38 cellular contexts compared by ENCODE assay signal in the genomic region with DNA sequence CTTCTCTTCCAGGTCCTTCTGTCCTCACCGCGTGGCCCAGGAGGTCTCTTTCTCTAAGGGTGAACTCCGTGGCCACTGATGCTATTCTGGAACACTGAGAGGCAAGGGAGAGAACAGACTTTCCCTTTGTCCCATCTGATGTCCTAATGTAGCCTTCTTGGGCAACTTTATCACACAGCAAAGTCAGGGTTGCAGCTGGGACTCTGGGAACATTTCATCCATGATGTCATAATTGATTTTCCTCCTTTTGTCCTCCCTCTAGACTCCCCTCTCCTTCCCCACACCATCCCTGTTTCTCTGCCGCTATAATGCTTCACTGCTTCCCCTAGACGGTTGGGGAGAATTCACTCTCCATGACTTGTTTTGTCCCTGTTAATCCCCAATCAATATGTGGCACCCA.
"Had no signal": no experiment of that assay in that cellular context is flagged by ENCODE, and none has a peak within 500 bp of the region (broad histone marks: within the 10 kb centered on the region; RNA-seq: fewer than 3 reads in every experiment).

No MANE protein-coding gene starts in this region.

- H3K4me1 Mint-ChIP-seq: activated CD4-positive, alpha-beta memory T cell treated with anti-CD3 and anti-CD28 coated beads, Interleukin-2, amount 10 ng/mL, durations not matched to agents 7 days and 5 days; activated CD4-positive, alpha-beta T cell treated with anti-CD3 and anti-CD28 coated beads for 36 hours; activated CD4-positive, alpha-beta T cell treated with anti-CD3 and anti-CD28 coated beads, Interleukin-2, amount 10 ng/mL, durations not matched to agents 7 days and 5 days; activated CD8-positive, alpha-beta memory T cell treated with anti-CD3 and anti-CD28 coated beads, Interleukin-2, amount 10 ng/mL, durations not matched to agents 7 days and 5 days; activated naive CD4-positive, alpha-beta T cell treated with anti-CD3 and anti-CD28 coated beads, Interleukin-2, amount 10 ng/mL, durations not matched to agents 7 days and 5 days; activated naive CD4-positive, alpha-beta T cell treated with anti-CD3 and anti-CD28 coated beads, Interleukin-2, amount 50 U/mL, for 24 hours; activated naive CD8-positive, alpha-beta T cell treated with anti-CD3 and anti-CD28 coated beads, Interleukin-2, amount 10 ng/mL, durations not matched to agents 7 days and 5 days; activated naive CD8-positive, alpha-beta T cell treated with anti-CD3 and anti-CD28 coated beads, Interleukin-2, amount 50 U/mL, for 24 hours; central memory CD8-positive, alpha-beta T cell had no signal

- H3K27me3 Mint-ChIP-seq: activated CD4-positive, alpha-beta memory T cell treated with anti-CD3 and anti-CD28 coated beads, Interleukin-2, amount 10 ng/mL, durations not matched to agents 7 days and 5 days; activated CD4-positive, alpha-beta T cell treated with anti-CD3 and anti-CD28 coated beads for 36 hours; activated CD4-positive, alpha-beta T cell treated with anti-CD3 and anti-CD28 coated beads, Interleukin-2, amount 10 ng/mL, durations not matched to agents 7 days and 5 days; activated CD8-positive, alpha-beta memory T cell treated with anti-CD3 and anti-CD28 coated beads, Interleukin-2, amount 10 ng/mL, durations not matched to agents 7 days and 5 days; activated naive CD4-positive, alpha-beta T cell treated with anti-CD3 and anti-CD28 coated beads, Interleukin-2, amount 10 ng/mL, durations not matched to agents 7 days and 5 days; activated naive CD8-positive, alpha-beta T cell treated with anti-CD3 and anti-CD28 coated beads, Interleukin-2, amount 10 ng/mL, durations not matched to agents 7 days and 5 days; activated naive CD8-positive, alpha-beta T cell treated with anti-CD3 and anti-CD28 coated beads, Interleukin-2, amount 50 U/mL, for 24 hours; activated T-cell treated with anti-CD3 and anti-CD28 coated beads, Interleukin-2, amount 50 U/mL, for 24 hours; central memory CD8-positive, alpha-beta T cell had no signal

- H3K27ac Mint-ChIP-seq: activated CD4-positive, alpha-beta memory T cell treated with anti-CD3 and anti-CD28 coated beads, Interleukin-2, amount 10 ng/mL, durations not matched to agents 7 days and 5 days; activated CD4-positive, alpha-beta T cell treated with anti-CD3 and anti-CD28 coated beads for 36 hours; activated CD4-positive, alpha-beta T cell treated with anti-CD3 and anti-CD28 coated beads, Interleukin-2, amount 10 ng/mL, durations not matched to agents 7 days and 5 days; activated CD8-positive, alpha-beta memory T cell treated with anti-CD3 and anti-CD28 coated beads, Interleukin-2, amount 10 ng/mL, durations not matched to agents 7 days and 5 days; activated CD8-positive, alpha-beta T cell treated with anti-CD3 and anti-CD28 coated beads, Interleukin-2, amount 10 ng/mL, durations not matched to agents 7 days and 5 days; activated naive CD4-positive, alpha-beta T cell treated with anti-CD3 and anti-CD28 coated beads, Interleukin-2, amount 10 ng/mL, durations not matched to agents 7 days and 5 days; activated naive CD4-positive, alpha-beta T cell treated with anti-CD3 and anti-CD28 coated beads, Interleukin-2, amount 50 U/mL, for 24 hours; activated naive CD8-positive, alpha-beta T cell; activated naive CD8-positive, alpha-beta T cell treated with anti-CD3 and anti-CD28 coated beads, Interleukin-2, amount 10 ng/mL, durations not matched to agents 7 days and 5 days; activated naive CD8-positive, alpha-beta T cell treated with anti-CD3 and anti-CD28 coated beads, Interleukin-2, amount 50 U/mL, for 24 hours; activated T-cell treated with anti-CD3 and anti-CD28 coated beads, Interleukin-2, amount 50 U/mL, for 24 hours; activated T-helper 2 cell treated with anti-CD3 and anti-CD28 coated beads, Interferon-gamma antibody, Interleukin-2, Interleukin-4, amounts not matched to agents 10 μg/mL and 5 μg/mL and 100 μg/mL, durations not matched to agents 14 hours and 24 hours and 36 hours; T-helper 1 cell treated with Interleukin-12 subunit alpha and Interleukin-12 subunit beta and Interleukin-4 antibody, amounts not matched to agents 30 μg/mL and 1 μg/mL, for 36 hours; T-helper 2 cell treated with Interferon-gamma antibody and Interleukin-4, amounts not matched to agents 5 μg/mL and 100 μg/mL, for 36 hours had no signal

- H3K9me3 Mint-ChIP-seq: activated naive CD4-positive, alpha-beta T cell treated with anti-CD3 and anti-CD28 coated beads, Interleukin-2, amount 50 U/mL, for 24 hours; activated naive CD8-positive, alpha-beta T cell treated with anti-CD3 and anti-CD28 coated beads, Interleukin-2, amount 10 ng/mL, durations not matched to agents 7 days and 5 days had no signal

- H3K27me3 ChIP-seq: ascending aorta, brain microvascular endothelial cell, cardiac muscle cell had no signal

- H3K36me3 ChIP-seq: ascending aorta, brain microvascular endothelial cell, cardiac muscle cell had no signal

- ATAC-seq: activated CD4-positive, alpha-beta T cell treated with anti-CD3 and anti-CD28 coated beads for 36 hours; activated CD4-positive, CD25-positive, alpha-beta regulatory T cell treated with anti-CD3 and anti-CD28 coated beads, Interleukin-2, amount 50 U/mL, for 24 hours; activated CD8-positive, alpha-beta memory T cell treated with anti-CD3 and anti-CD28 coated beads, Interleukin-2, amount 10 ng/mL, durations not matched to agents 7 days and 5 days; activated CD8-positive, alpha-beta T cell treated with anti-CD3 and anti-CD28 coated beads, Interleukin-2, amount 10 ng/mL, durations not matched to agents 7 days and 5 days; activated naive CD8-positive, alpha-beta T cell treated with anti-CD3 and anti-CD28 coated beads, Interleukin-2, amount 50 U/mL, for 24 hours had no signal

- H3K9me3 ChIP-seq: ascending aorta had no signal

- H3K4me3 ChIP-seq: ascending aorta, cardiac muscle cell had no signal

- H3K4me1 ChIP-seq: ascending aorta had no signal

- H3K27ac ChIP-seq: ascending aorta, brain microvascular endothelial cell, cardiac muscle cell, VCaP had no signal

- DNase-seq: activated CD4-positive, alpha-beta memory T cell treated with anti-CD3 and anti-CD28 coated beads, Interleukin-2, amount 10 ng/mL, durations not matched to agents 7 days and 5 days; activated CD4-positive, alpha-beta T cell treated with anti-CD3 and anti-CD28 coated beads for 1 hour; activated CD4-positive, alpha-beta T cell treated with anti-CD3 and anti-CD28 coated beads for 36 hours; activated CD4-positive, alpha-beta T cell treated with anti-CD3 and anti-CD28 coated beads for 48 hours; activated CD4-positive, alpha-beta T cell treated with anti-CD3 and anti-CD28 coated beads, Interleukin-2, amount 10 ng/mL, durations not matched to agents 7 days and 5 days; activated CD4-positive, alpha-beta T cell treated with anti-CD3 and anti-CD28 coated beads, Interleukin-2, amount 50 U/mL, for 48 hours; activated CD4-positive, CD25-positive, alpha-beta regulatory T cell; activated CD8-positive, alpha-beta memory T cell treated with anti-CD3 and anti-CD28 coated beads for 24 hours; activated CD8-positive, alpha-beta memory T cell treated with anti-CD3 and anti-CD28 coated beads, Interleukin-2, amount 10 ng/mL, durations not matched to agents 7 days and 5 days; activated CD8-positive, alpha-beta memory T cell treated with anti-CD3 and anti-CD28 coated beads, Interleukin-2, amount 50 U/mL, for 48 hours; activated CD8-positive, alpha-beta T cell treated with anti-CD3 and anti-CD28 coated beads, Interleukin-2, amount 10 ng/mL, durations not matched to agents 7 days and 5 days; activated effector memory CD4-positive, alpha-beta T cell treated with Interleukin-2 at 50 U/mL for 16 hours; activated gamma-delta T cell; activated naive CD4-positive, alpha-beta T cell; activated naive CD4-positive, alpha-beta T cell treated with anti-CD3 and anti-CD28 coated beads, Interleukin-2, amount 10 ng/mL, durations not matched to agents 7 days and 5 days; activated naive CD8-positive, alpha-beta T cell treated with anti-CD3 and anti-CD28 coated beads, Interleukin-2, amount 10 ng/mL, durations not matched to agents 7 days and 5 days; activated naive CD8-positive, alpha-beta T cell treated with anti-CD3 and anti-CD28 coated beads, Interleukin-2, amount 50 U/mL, for 24 hours; activated T-cell treated with anti-CD3 and anti-CD28 coated beads, Interleukin-2, amount 50 U/mL, for 24 hours; activated T-cell treated with anti-CD3 and anti-CD28 coated beads, Interleukin-2, amount 50 U/mL, for 48 hours; amygdala; anterior cingulate cortex; brain microvascular endothelial cell; caudate nucleus; cerebellar nuclear complex; SW 1271; T-helper 1 cell; T-helper 2 cell; T-helper 9 cell had no signal

- H3K36me3 Mint-ChIP-seq: activated CD8-positive, alpha-beta memory T cell treated with anti-CD3 and anti-CD28 coated beads, Interleukin-2, amount 10 ng/mL, durations not matched to agents 7 days and 5 days; activated naive CD4-positive, alpha-beta T cell treated with anti-CD3 and anti-CD28 coated beads, Interleukin-2, amount 10 ng/mL, durations not matched to agents 7 days and 5 days; activated naive CD4-positive, alpha-beta T cell treated with anti-CD3 and anti-CD28 coated beads, Interleukin-2, amount 50 U/mL, for 24 hours; activated naive CD8-positive, alpha-beta T cell; activated naive CD8-positive, alpha-beta T cell treated with anti-CD3 and anti-CD28 coated beads, Interleukin-2, amount 10 ng/mL, durations not matched to agents 7 days and 5 days had no signal

- H3K4me3 Mint-ChIP-seq: activated CD4-positive, alpha-beta memory T cell treated with anti-CD3 and anti-CD28 coated beads, Interleukin-2, amount 10 ng/mL, durations not matched to agents 7 days and 5 days; activated CD4-positive, alpha-beta T cell treated with anti-CD3 and anti-CD28 coated beads for 36 hours; activated CD4-positive, alpha-beta T cell treated with anti-CD3 and anti-CD28 coated beads, Interleukin-2, amount 10 ng/mL, durations not matched to agents 7 days and 5 days; activated CD8-positive, alpha-beta memory T cell treated with anti-CD3 and anti-CD28 coated beads, Interleukin-2, amount 10 ng/mL, durations not matched to agents 7 days and 5 days; activated CD8-positive, alpha-beta T cell treated with anti-CD3 and anti-CD28 coated beads, Interleukin-2, amount 10 ng/mL, durations not matched to agents 7 days and 5 days; activated naive CD4-positive, alpha-beta T cell treated with anti-CD3 and anti-CD28 coated beads, Interleukin-2, amount 10 ng/mL, durations not matched to agents 7 days and 5 days; activated naive CD4-positive, alpha-beta T cell treated with anti-CD3 and anti-CD28 coated beads, Interleukin-2, amount 50 U/mL, for 24 hours; activated naive CD8-positive, alpha-beta T cell; activated naive CD8-positive, alpha-beta T cell treated with anti-CD3 and anti-CD28 coated beads, Interleukin-2, amount 10 ng/mL, durations not matched to agents 7 days and 5 days; activated naive CD8-positive, alpha-beta T cell treated with anti-CD3 and anti-CD28 coated beads, Interleukin-2, amount 50 U/mL, for 24 hours; activated T-cell treated with anti-CD3 and anti-CD28 coated beads, Interleukin-2, amount 50 U/mL, for 24 hours; central memory CD8-positive, alpha-beta T cell; T-helper 1 cell treated with Interleukin-12 subunit alpha and Interleukin-12 subunit beta and Interleukin-4 antibody, amounts not matched to agents 30 μg/mL and 1 μg/mL, for 36 hours; T-helper 2 cell treated with Interferon-gamma antibody and Interleukin-4, amounts not matched to agents 5 μg/mL and 100 μg/mL, for 36 hours had no signal
